Comparison of ENCODE assay signal across 8 cellular contexts in the genomic region with DNA sequence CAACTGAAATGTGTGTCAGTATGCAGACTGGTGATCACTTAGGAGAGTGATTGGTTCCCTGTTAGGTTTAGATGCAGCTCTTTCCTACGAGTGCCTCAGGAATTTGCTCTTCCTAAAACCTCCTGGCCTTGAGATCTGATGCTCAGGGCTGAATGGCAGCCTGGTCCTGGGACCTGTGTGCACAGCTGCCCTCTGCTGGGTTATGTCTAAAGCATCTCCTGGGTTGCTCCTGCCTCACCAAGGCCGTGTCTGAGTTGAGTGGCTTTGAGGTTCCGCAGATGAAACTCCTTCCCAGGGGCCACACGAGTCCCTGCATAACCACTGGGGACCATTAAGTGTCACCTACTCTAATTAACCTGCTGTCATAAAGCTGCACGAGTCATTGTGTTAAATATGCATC. TPM values are rescaled to one million over a fixed set of nuclear protein-coding genes. Genes with fewer than 3 reads are reported as not detected.
DNase-seq lines count a peak whose midpoint lies in the region; ATAC-seq and TF ChIP-seq lines count a peak whose summit lies in the region.

No MANE protein-coding gene starts in this region.

- ATAC-seq in HG03095 (IDR thresholded peaks at IDR 0.05; ENCODE audit: unreplicated experiment) = no peak

- no peak overlapping the region for H3K4me3 ChIP-seq in dorsolateral prefrontal cortex

- peaks cover 33% of the 10 kb centered on the region for H3K36me3 Mint-ChIP-seq in osteocyte (ENCODE audit: unreplicated experiment)

- H3K27me3 Mint-ChIP-seq in osteocyte (ENCODE audit: unreplicated experiment) = no peaks in the 10 kb centered on the region

- intact Hi-C loops in dorsolateral prefrontal cortex (cut with DNase I) = no loop called here

- no peak overlapping the region for H3K27ac Mint-ChIP-seq in osteocyte (ENCODE audit: unreplicated experiment)

- H3K4me3 Mint-ChIP-seq in osteocyte (ENCODE audit: unreplicated experiment) = no peak overlapping the region

- H3K9me3 Mint-ChIP-seq in osteocyte (ENCODE audit: unreplicated experiment) = no peaks in the 10 kb centered on the region

- H3K27me3 ChIP-seq in dorsolateral prefrontal cortex = no peaks in the 10 kb centered on the region

- peaks cover 1% of the 10 kb centered on the region for H3K4me1 Mint-ChIP-seq in osteocyte (ENCODE audit: unreplicated experiment)

- TF ChIP-seq CTCF in dorsolateral prefrontal cortex (IDR thresholded peaks at IDR 0.05 in 54 of 56, conservative IDR thresholded peaks at IDR 0.05 in 2 of 56; ENCODE audit: low read depth in 1 of 56, partially characterized antibody in 56 of 56) (peak in 54 of 56 donors; percentile 26 to 78 (median 60)), osteocyte (IDR thresholded peaks at IDR 0.05) (peak; percentile 44)

- H3K27ac ChIP-seq in dorsolateral prefrontal cortex = peak overlapping the region in 57 of 59 donors; percentile 17 to 99 (median 81)

- DNase-seq in DMS153 (lab: John Stamatoyannopoulos, UW) (peak; percentile 14), DMS153 treated with DMSO at 0.1 percent for 48 hours (lab: John Stamatoyannopoulos, UW; ENCODE audit: unreplicated experiment) (no peak), MV-4-11 (lab: John Stamatoyannopoulos, UW) (peak; percentile 41), dorsolateral prefrontal cortex (peak in 5 of 10 donors; percentile 56 to 73 (median 66)), osteocyte (ENCODE audit: extremely low spot score, unreplicated experiment) (no peak), foreskin melanocyte (no peak), NCI-H146 (lab: John Stamatoyannopoulos, UW) (no peak)

RNA-seq across cellular contexts. Expression of a gene that starts 59.5 kb away (rescaled TPM):
- total RNA-seq in dorsolateral prefrontal cortex (100 to 1,000 TPM in 23 of 120 experiments, 10 to 100 TPM in 97; 43.4 to 233 (median 75.7) TPM), osteocyte (18.7 and 20.2 TPM in 2 replicates)

Comparison
In these comparisons a context has a peak if more than half of its experiments do, and no peak if none do; other contexts are left out.
1. DNase-seq: peak in DMS153 (single experiment) and MV-4-11 (single experiment); none in DMS153 treated with DMSO at 0.1 percent for 48 hours (single experiment), osteocyte (single experiment), foreskin melanocyte (single experiment) and NCI-H146 (single experiment).